In genomic region chr6:31068738-31069340, GRCh38 we compare ENCODE assay signal across 9 cellular contexts. TPM values are rescaled to one million over a fixed set of nuclear protein-coding genes. Genes with fewer than 3 reads are reported as not detected.
A peak's percentile ranks its signal among the peaks of the same experiment; 100 is the strongest.
DNase-seq lines count a peak whose midpoint lies in the region; ATAC-seq and TF ChIP-seq lines count a peak whose summit lies in the region.
"Had no signal": no experiment of that assay in that cellular context is flagged by ENCODE, and none has a peak within 500 bp of the region (broad histone marks: within the 10 kb centered on the region; RNA-seq: fewer than 3 reads in every experiment).

No MANE protein-coding gene starts in this region.

- CTCF ChIA-PET in CD8-positive, alpha-beta memory T cell (lab: Charles Lee): interaction anchor here (0.6 to 3.2 kb wide), 7 partner anchors 9 to 248 kb away, joined by 3 to 33 read pairs (median 4); no protein-coding TSS in a partner anchor
- CTCF ChIA-PET in activated CD4-positive, alpha-beta memory T cell treated with anti-CD3 and anti-CD28 coated beads, Interleukin-2, amount 10 ng/mL, durations not matched to agents 7 days and 5 days (lab: Charles Lee): interaction anchor here (0.6 to 4.0 kb wide), 10 partner anchors 11 to 241 kb away, joined by 3 to 30 read pairs (median 4); partner anchors contain the start of genes MUCL3 and VARS2

- POLR2A ChIA-PET in CD8-positive, alpha-beta memory T cell (lab: Charles Lee): interaction anchor here (0.6 kb wide), 1 partner anchor 19 kb away, joined by 3 read pairs; no protein-coding TSS in a partner anchor
- POLR2A ChIA-PET in activated CD4-positive, alpha-beta memory T cell treated with anti-CD3 and anti-CD28 coated beads, Interleukin-2, amount 10 ng/mL, durations not matched to agents 7 days and 5 days (lab: Charles Lee): no interaction called here

- peak; percentile 95 for TF ChIP-seq CTCF in HFFc6 (IDR thresholded peaks at IDR 0.05)

- H3K4me1 ChIP-seq in CD8-positive, alpha-beta memory T cell (ENCODE audit: insufficient read depth, low read length): no peaks in the 10 kb centered on the region

- H3K9me3 Mint-ChIP-seq in CD8-positive, alpha-beta memory T cell: no peaks in the 10 kb centered on the region
- no peaks in the 10 kb centered on the region for H3K9me3 Mint-ChIP-seq in HFFc6
- H3K9me3 Mint-ChIP-seq in activated CD4-positive, alpha-beta memory T cell treated with anti-CD3 and anti-CD28 coated beads, Interleukin-2, amount 10 ng/mL, durations not matched to agents 7 days and 5 days: no peaks in the 10 kb centered on the region
- H3K9me3 Mint-ChIP-seq: IgD-negative memory B cell had no signal

- H3K27ac Mint-ChIP-seq in CD8-positive, alpha-beta memory T cell: no peak overlapping the region
- H3K27ac Mint-ChIP-seq in HFFc6: no peak overlapping the region
- no peak overlapping the region for H3K27ac Mint-ChIP-seq in activated CD4-positive, alpha-beta memory T cell treated with anti-CD3 and anti-CD28 coated beads, Interleukin-2, amount 10 ng/mL, durations not matched to agents 7 days and 5 days
- H3K27ac Mint-ChIP-seq: IgD-negative memory B cell had no signal

- no peaks in the 10 kb centered on the region for H3K36me3 Mint-ChIP-seq in CD8-positive, alpha-beta memory T cell
- no peaks in the 10 kb centered on the region for H3K36me3 Mint-ChIP-seq in HFFc6 (ENCODE audit: low read depth)
- H3K36me3 Mint-ChIP-seq in activated CD4-positive, alpha-beta memory T cell treated with anti-CD3 and anti-CD28 coated beads, Interleukin-2, amount 10 ng/mL, durations not matched to agents 7 days and 5 days (ENCODE audit: low read depth): no peaks in the 10 kb centered on the region
- H3K36me3 Mint-ChIP-seq: IgD-negative memory B cell had no signal

- H3K4me1 Mint-ChIP-seq in CD8-positive, alpha-beta memory T cell: peaks cover 0 to 5% (median 0%) of the 10 kb centered on the region in 3 donors
- H3K4me1 Mint-ChIP-seq in HFFc6 (ENCODE audit: low read depth): peaks cover 38% of the 10 kb centered on the region
- H3K4me1 Mint-ChIP-seq in activated CD4-positive, alpha-beta memory T cell treated with anti-CD3 and anti-CD28 coated beads, Interleukin-2, amount 10 ng/mL, durations not matched to agents 7 days and 5 days: no peaks in the 10 kb centered on the region

- DNase-seq in CD8-positive, alpha-beta memory T cell: peak; percentile 52 to 82 (median 57)
- DNase-seq in HFFc6: peak; percentile 78
- peak; percentile 35 for DNase-seq in NCI-H82 treated with DMSO at 0.1 percent for 48 hours (lab: John Stamatoyannopoulos, UW; ENCODE audit: unreplicated experiment)
- DNase-seq in activated CD4-positive, alpha-beta memory T cell treated with anti-CD3 and anti-CD28 coated beads, Interleukin-2, amount 10 ng/mL, durations not matched to agents 7 days and 5 days: peak; percentile 67
- DNase-seq in effector CD8-positive, alpha-beta T cell (lab: John Stamatoyannopoulos, UW): peak; percentile 58
- peak; percentile 96 for DNase-seq in medulla oblongata (ENCODE audit: extremely low spot score)
- DNase-seq in stimulated activated CD8-positive, alpha-beta memory T cell treated with anti-CD3 and anti-CD28 coated beads, Interleukin-15, amount 100 ng/mL, for 48 hours (ENCODE audit: low read depth in 2 of 2): peak; percentile 38 to 48

- no peak overlapping the region for H3K27ac ChIP-seq in CD8-positive, alpha-beta memory T cell (ENCODE audit: low read depth, low read length)

- no peak for ATAC-seq in HG03196 (IDR thresholded peaks at IDR 0.05; ENCODE audit: unreplicated experiment)

- H3K9me3 ChIP-seq in CD8-positive, alpha-beta memory T cell (ENCODE audit: low read length): no peaks in the 10 kb centered on the region

- H3K4me3 ChIP-seq in CD8-positive, alpha-beta memory T cell (ENCODE audit: low read length): no peak overlapping the region

- H3K27me3 ChIP-seq in CD8-positive, alpha-beta memory T cell (ENCODE audit: insufficient read depth, low read length, poor library complexity, severe bottlenecking): no peaks in the 10 kb centered on the region

- no peaks in the 10 kb centered on the region for H3K36me3 ChIP-seq in CD8-positive, alpha-beta memory T cell (ENCODE audit: insufficient read depth, low read length)

- peaks cover 0 to 10% of the 10 kb centered on the region in 2 donors for H3K27me3 Mint-ChIP-seq in CD8-positive, alpha-beta memory T cell
- peaks cover under 1% of the 10 kb centered on the region for H3K27me3 Mint-ChIP-seq in HFFc6 (ENCODE audit: insufficient read depth)
- peaks cover 7% of the 10 kb centered on the region for H3K27me3 Mint-ChIP-seq in activated CD4-positive, alpha-beta memory T cell treated with anti-CD3 and anti-CD28 coated beads, Interleukin-2, amount 10 ng/mL, durations not matched to agents 7 days and 5 days

- H3K4me3 Mint-ChIP-seq in CD8-positive, alpha-beta memory T cell: no peak overlapping the region
- no peak overlapping the region for H3K4me3 Mint-ChIP-seq in HFFc6
- H3K4me3 Mint-ChIP-seq in activated CD4-positive, alpha-beta memory T cell treated with anti-CD3 and anti-CD28 coated beads, Interleukin-2, amount 10 ng/mL, durations not matched to agents 7 days and 5 days: no peak overlapping the region
- H3K4me3 Mint-ChIP-seq: IgD-negative memory B cell had no signal

RNA-seq across cellular contexts. Expression of gene C6orf15, which starts 43.5 kb away (rescaled TPM):
- total RNA-seq in CD8-positive, alpha-beta memory T cell: not detected
- polyA plus RNA-seq in CD8-positive, alpha-beta memory T cell: not detected
- total RNA-seq in HFFc6 (2021; fragmentation: NEBNext Ultra II Directional; extraction: Animal tissue kit (Norgen Biotek cat#: 25700)): not detected
- not detected for total RNA-seq in activated CD4-positive, alpha-beta memory T cell treated with anti-CD3 and anti-CD28 coated beads, Interleukin-2, amount 10 ng/mL, durations not matched to agents 7 days and 5 days
- polyA plus RNA-seq: IgD-negative memory B cell had no signal

RNA-seq across cellular contexts. Expression of gene PSORS1C1, which starts 45.8 kb away (rescaled TPM):
- not detected for total RNA-seq in CD8-positive, alpha-beta memory T cell
- polyA plus RNA-seq in CD8-positive, alpha-beta memory T cell: not detected
- 1 to 10 TPM; 2.1 to 4.4 (median 3.5) TPM for total RNA-seq in HFFc6 (2021; fragmentation: NEBNext Ultra II Directional; extraction: Animal tissue kit (Norgen Biotek cat#: 25700))
- total RNA-seq in activated CD4-positive, alpha-beta memory T cell treated with anti-CD3 and anti-CD28 coated beads, Interleukin-2, amount 10 ng/mL, durations not matched to agents 7 days and 5 days: not detected

RNA-seq across cellular contexts. Expression of gene CDSN, which starts 51.4 kb away (rescaled TPM):
- total RNA-seq in CD8-positive, alpha-beta memory T cell: not detected
- polyA plus RNA-seq in CD8-positive, alpha-beta memory T cell: not detected
- not detected for total RNA-seq in HFFc6 (2021; fragmentation: NEBNext Ultra II Directional; extraction: Animal tissue kit (Norgen Biotek cat#: 25700))
- not detected for total RNA-seq in activated CD4-positive, alpha-beta memory T cell treated with anti-CD3 and anti-CD28 coated beads, Interleukin-2, amount 10 ng/mL, durations not matched to agents 7 days and 5 days
- polyA plus RNA-seq: IgD-negative memory B cell had no signal

RNA-seq across cellular contexts. Expression of gene MUC22, which starts 58.6 kb away (rescaled TPM):
- total RNA-seq in CD8-positive, alpha-beta memory T cell: not detected
- polyA plus RNA-seq in CD8-positive, alpha-beta memory T cell: not detected
- total RNA-seq in HFFc6 (2021; fragmentation: NEBNext Ultra II Directional; extraction: Animal tissue kit (Norgen Biotek cat#: 25700)): not detected
- total RNA-seq in activated CD4-positive, alpha-beta memory T cell treated with anti-CD3 and anti-CD28 coated beads, Interleukin-2, amount 10 ng/mL, durations not matched to agents 7 days and 5 days: not detected
- polyA plus RNA-seq: IgD-negative memory B cell had no signal

Comparison
In these comparisons a context has a peak if more than half of its experiments do, and no peak if none do; other contexts are left out.
1. DNase-seq: peak in every context shown above with its lines; median percentile 96 in medulla oblongata; 78 in HFFc6; 67 in activated CD4-positive, alpha-beta memory T cell treated with anti-CD3 and anti-CD28 coated beads, Interleukin-2, amount 10 ng/mL, durations not matched to agents 7 days and 5 days; 58 in effector CD8-positive, alpha-beta T cell; 57 in CD8-positive, alpha-beta memory T cell; 43 in stimulated activated CD8-positive, alpha-beta memory T cell treated with anti-CD3 and anti-CD28 coated beads, Interleukin-15, amount 100 ng/mL, for 48 hours; 35 in NCI-H82 treated with DMSO at 0.1 percent for 48 hours.